In the genomic region with DNA sequence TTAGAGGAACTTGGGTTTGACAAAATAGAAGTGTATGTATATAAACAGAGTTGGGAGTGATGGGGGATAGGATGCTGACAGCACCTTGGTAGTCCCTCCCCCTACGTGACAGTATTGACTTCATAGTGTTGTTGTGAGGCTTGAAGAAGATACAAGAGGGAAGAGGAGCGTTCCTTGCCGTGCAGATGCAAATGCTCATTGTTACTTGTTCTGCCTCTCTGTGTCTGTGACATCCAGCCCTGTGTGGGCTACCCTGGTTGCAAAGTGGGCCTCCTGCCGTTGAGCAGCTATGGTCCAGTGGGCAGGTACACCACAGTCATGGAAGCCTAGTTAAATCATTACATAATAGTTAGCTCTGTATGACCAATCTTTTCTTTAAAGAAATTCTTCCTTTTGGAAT, we compare ENCODE assay signal across 10 cellular contexts. TPM values are rescaled to one million over a fixed set of nuclear protein-coding genes. Genes with fewer than 3 reads are reported as not detected.
DNase-seq lines count a peak whose midpoint lies in the region; ATAC-seq, FAIRE-seq and TF ChIP-seq lines count a peak whose summit lies in the region.
"Had no signal": no experiment of that assay in that cellular context is flagged by ENCODE, and none has a peak within 500 bp of the region (broad histone marks: within the 10 kb centered on the region; RNA-seq: fewer than 3 reads in every experiment).

No MANE protein-coding gene starts in this region.

- H3K79me2 ChIP-seq in GM12878 (ENCODE audit: control insufficient read depth, insufficient read depth, low read length): peaks cover 70% of the 10 kb centered on the region

- WGBS in GM12878 (ENCODE audit: insufficient coverage, insufficient replicate concordance, low lambda C conversion rate, missing lambda C conversion rate): 0% methylated on average over 4 of the region's 4 CpGs

- TF ChIP-seq POLR2A in GM12878 (IDR thresholded peaks at IDR 0.05; ENCODE audit: low read depth, low read length) (peak; percentile 65), GM18505 (IDR thresholded peaks at IDR 0.05; ENCODE audit: borderline replicate concordance, extremely low read depth, insufficient read depth, insufficient read length) (no peak)

- SMC1A ChIA-PET in GM12878 (lab: Charles Lee; ENCODE audit: uncharacterized antibody, unreplicated experiment): interaction anchor here (1.1 to 6.0 kb wide), 9 partner anchors 9 to 66 kb away, joined by 3 to 49 read pairs (median 5); no protein-coding TSS in a partner anchor

- H3K9ac ChIP-seq in GM12878 (ENCODE audit: control insufficient read depth, insufficient read depth, low read length): peak overlapping the region; percentile 59; the same call in 1 of the 2 replicates

- H3K4me3 ChIP-seq in GM12878: peak overlapping the region; percentile 23; the same call in 1 of the 2 replicates
- H3K4me3 ChIP-seq: K562 had no signal

- CTCF ChIA-PET in GM12878 (lab: Yijun Ruan, JAX): interaction anchor here (0.5 to 3.9 kb wide), 5 partner anchors 8 to 31 kb away, joined by 3 to 14 read pairs (median 5); no protein-coding TSS in a partner anchor

- TF ChIP-seq EP300 in GM12878 (IDR thresholded peaks at IDR 0.05; ENCODE audit: borderline replicate concordance in 1 of 2, control insufficient read depth in 1 of 2, low read depth in 2 of 2, low read length in 2 of 2): peak in 1 of 2 experiments; percentile 78; a peak in 2 of 4 replicates

- DNase-seq in GM12878 (ENCODE audit: low read depth, low spot score): peak; percentile 54
- DNase-seq in renal cortical epithelial cell (ENCODE audit: low read depth): peak; percentile 94
- no peak for DNase-seq in T-helper 9 cell
- no peak for DNase-seq in NK-92 treated with Interleukin-12 subunit alpha and Interleukin-12 subunit beta, amount 100 ng/mL, for 24 hours (lab: John Stamatoyannopoulos, UW)
- DNase-seq: stimulated activated naive CD4-positive, alpha-beta T cell had no signal

- no peaks in the 10 kb centered on the region for H3K27me3 ChIP-seq in GM12878 (replicated peaks in 1 of 2; ENCODE audit: control insufficient read depth in 2 of 2, insufficient read depth in 2 of 2, low read length in 1 of 2)

- H3K9me3 ChIP-seq in GM12878 (replicated peaks; ENCODE audit: control insufficient read depth, insufficient read depth, low read length): peaks cover 6% of the 10 kb centered on the region

- TF ChIP-seq CTCF in GM12878 (IDR thresholded peaks at IDR 0.05 in 2 of 3, conservative IDR thresholded peaks at IDR 0.05 in 1 of 3; ENCODE audit: control insufficient read depth in 2 of 3, extremely low read depth in 1 of 3, insufficient read depth in 1 of 3, low read depth in 3 of 3, low read length in 3 of 3): no peak

- peak; percentile 65 for FAIRE-seq in GM12878 (lab: Jason Lieb, UNC)
- FAIRE-seq: K562, TTC549 had no signal

- intact Hi-C loops in GM12878 (cut with micrococcal nuclease; ENCODE audit: unreplicated experiment): no loop called here

- H2AFZ ChIP-seq in GM12878 (ENCODE audit: control insufficient read depth, low read depth, low read length): no peak overlapping the region

- RAD21 ChIA-PET in GM12878 (lab: Charles Lee; ENCODE audit: unreplicated experiment): interaction anchor here (0.7 to 3.2 kb wide), 7 partner anchors 9 to 34 kb away, joined by 3 to 33 read pairs (median 7); no protein-coding TSS in a partner anchor

- H3K27ac ChIP-seq in GM12878 (ENCODE audit: control insufficient read depth, insufficient read depth): peak overlapping the region; percentile 92

- H3K4me1 ChIP-seq in GM12878 (ENCODE audit: control insufficient read depth, insufficient read depth, low read length): peaks cover 58% of the 10 kb centered on the region

- peak; percentile 58 for ATAC-seq in GM18502 (IDR thresholded peaks at IDR 0.05; ENCODE audit: poor library complexity, unreplicated experiment)
- peak; percentile 70 for ATAC-seq in HG02852 (IDR thresholded peaks at IDR 0.05; ENCODE audit: unreplicated experiment)
- ATAC-seq in GM12878: peak; percentile 80
- ATAC-seq in GM18505 (IDR thresholded peaks at IDR 0.05; ENCODE audit: unreplicated experiment): no peak
- ATAC-seq: K562 had no signal

- peak; percentile 23; the same call in 1 of the 2 replicates for TF ChIP-seq RAD21 in GM12878 (IDR thresholded peaks at IDR 0.05; ENCODE audit: insufficient read depth, low read depth, low read length)

- no peaks in the 10 kb centered on the region; the same call in 1 of the 2 replicates for H4K20me1 ChIP-seq in GM12878 (ENCODE audit: control insufficient read depth, insufficient read depth)

- H3K4me2 ChIP-seq in GM12878 (ENCODE audit: control insufficient read depth, insufficient read depth): peak overlapping the region; percentile 80

- peaks cover 0 to 4% of the 10 kb centered on the region in 2 experiments; a peak in 2 of 4 replicates for H3K36me3 ChIP-seq in GM12878 (ENCODE audit: control insufficient read depth in 2 of 2, insufficient read depth in 2 of 2, low read length in 1 of 2)

- in situ Hi-C loops in GM12878 (cut with MboI): no loop called here

- POLR2A ChIA-PET in GM12878 (lab: Charles Lee): interaction anchor here (0.7 to 3.4 kb wide), 8 partner anchors 9 to 36 kb away, joined by 3 to 24 read pairs (median 4); no protein-coding TSS in a partner anchor

- BruUV-seq in GM12878 (replicated peaks; lab: Mats Ljungman, UMichigan): no TSS peak

TF ChIP-seq in GM12878, 131 proteins besides CTCF, POLR2A, EP300 and RAD21 (continues in another document):
- TF ChIP-seq, protein P1, sequence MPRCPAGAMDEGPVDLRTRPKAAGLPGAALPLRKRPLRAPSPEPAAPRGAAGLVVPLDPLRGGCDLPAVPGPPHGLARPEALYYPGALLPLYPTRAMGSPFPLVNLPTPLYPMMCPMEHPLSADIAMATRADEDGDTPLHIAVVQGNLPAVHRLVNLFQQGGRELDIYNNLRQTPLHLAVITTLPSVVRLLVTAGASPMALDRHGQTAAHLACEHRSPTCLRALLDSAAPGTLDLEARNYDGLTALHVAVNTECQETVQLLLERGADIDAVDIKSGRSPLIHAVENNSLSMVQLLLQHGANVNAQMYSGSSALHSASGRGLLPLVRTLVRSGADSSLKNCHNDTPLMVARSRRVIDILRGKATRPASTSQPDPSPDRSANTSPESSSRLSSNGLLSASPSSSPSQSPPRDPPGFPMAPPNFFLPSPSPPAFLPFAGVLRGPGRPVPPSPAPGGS (IDR thresholded peaks at IDR 0.05; ENCODE audit: borderline replicate concordance, insufficient read depth, low read depth, low read length, poor library complexity, severe bottlenecking): peak; percentile 79
- TF ChIP-seq MTA2 (IDR thresholded peaks at IDR 0.05; ENCODE audit: low read depth) (peak; percentile 46; the same call in 1 of the 2 replicates), TCF3 (IDR thresholded peaks at IDR 0.05; ENCODE audit: borderline replicate concordance, insufficient read depth, low read depth, low read length) (peak; percentile 33; the same call in 1 of the 2 replicates), JUNB (IDR thresholded peaks at IDR 0.05) (peak; percentile 56), BHLHE40 (IDR thresholded peaks at IDR 0.05; ENCODE audit: borderline replicate concordance in 1 of 2, low read depth in 2 of 2, low read length in 1 of 2) (peak in 1 of 2 experiments; percentile 48; a peak in 1 of 4 replicates), BCL11A (IDR thresholded peaks at IDR 0.05; ENCODE audit: low read depth, low read length) (peak; percentile 73; the same call in 1 of the 2 replicates), CREM (IDR thresholded peaks at IDR 0.05; ENCODE audit: low read depth) (peak; percentile 91), IKZF2 (IDR thresholded peaks at IDR 0.05) (0 out of 4 replicates have a peak, but pooled peaks of 1 of the 2 experiments have one; percentile 41), EGR1 (IDR thresholded peaks at IDR 0.05; ENCODE audit: borderline replicate concordance in 1 of 2, low read depth in 2 of 2, low read length in 2 of 2) (peak in 1 of 2 experiments; percentile 51; a peak in 2 of 3 replicates), POLR2AphosphoS5 (IDR thresholded peaks at IDR 0.05; ENCODE audit: low read length) (peak; percentile 72), YY1 (IDR thresholded peaks at IDR 0.05; ENCODE audit: low read depth, low read length) (peak; percentile 53; the same call in 1 of the 2 replicates), PAX5 (IDR thresholded peaks at IDR 0.05; ENCODE audit: borderline replicate concordance, low read depth, low read length) (peak; percentile 92), HDGF (IDR thresholded peaks at IDR 0.05) (no peak), CHD1 (IDR thresholded peaks at IDR 0.05; ENCODE audit: low read depth, low read length) (no peak), ETV6 (conservative IDR thresholded peaks at IDR 0.05 in 1 of 2, IDR thresholded peaks at IDR 0.05 in 1 of 2; ENCODE audit: borderline replicate concordance in 1 of 2, low read depth in 1 of 2) (peak in 1 of 2 experiments; percentile 66; a peak in 1 of 4 replicates)
- TF ChIP-seq, protein P2, sequence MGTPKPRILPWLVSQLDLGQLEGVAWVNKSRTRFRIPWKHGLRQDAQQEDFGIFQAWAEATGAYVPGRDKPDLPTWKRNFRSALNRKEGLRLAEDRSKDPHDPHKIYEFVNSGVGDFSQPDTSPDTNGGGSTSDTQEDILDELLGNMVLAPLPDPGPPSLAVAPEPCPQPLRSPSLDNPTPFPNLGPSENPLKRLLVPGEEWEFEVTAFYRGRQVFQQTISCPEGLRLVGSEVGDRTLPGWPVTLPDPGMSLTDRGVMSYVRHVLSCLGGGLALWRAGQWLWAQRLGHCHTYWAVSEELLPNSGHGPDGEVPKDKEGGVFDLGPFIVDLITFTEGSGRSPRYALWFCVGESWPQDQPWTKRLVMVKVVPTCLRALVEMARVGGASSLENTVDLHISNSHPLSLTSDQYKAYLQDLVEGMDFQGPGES (IDR thresholded peaks at IDR 0.05): no peak

RNA-seq across cellular contexts. Expression of a gene that starts 45.0 kb away (rescaled TPM):
- 119 and 128 TPM in 2 replicates for total RNA-seq in GM12878 (2013; cell fraction: nucleolus; rRNA removed)
- 12.2 and 15.6 TPM in 2 replicates for total RNA-seq in GM12878 (2014; rRNA removed)
- total RNA-seq in GM12878 (2014; rRNA removed; fragmentation: Illumina TruSeq; extraction: Trizol): 11.7 and 13.3 TPM in 2 replicates
- total RNA-seq in GM12878 (2021): 39.9 and 40.0 TPM in 2 replicates
- 17.0 TPM for polyA plus RNA-seq in GM12878 (2011; ENCODE audit: low read depth)
- polyA plus RNA-seq in GM12878 (2011; rRNA removed): 15.0 and 28.2 TPM in 2 replicates
- polyA plus RNA-seq in GM12878 (2011; cell fraction: cytosol; rRNA removed): 21.5 and 22.5 TPM in 2 replicates
- polyA plus RNA-seq in GM12878 (2011; cell fraction: nucleus; rRNA removed): 85.6 and 92.9 TPM in 2 replicates
- 41.6 and 42.7 TPM in 2 replicates for polyA plus RNA-seq in GM12878 (2012)
- 31.9 and 43.2 TPM in 2 replicates for polyA plus RNA-seq in GM12878 (2014; fragmentation: Illumina TruSeq; extraction: Trizol)
- polyA plus RNA-seq in GM12878 (2014; fragmentation: Nextera tagmentation; extraction: Ambion mirVana): 1 to 10 TPM; 5.6 to 6.6 TPM
- 22.4 and 27.7 TPM in 2 replicates for polyA plus RNA-seq in GM12878 (2014; rRNA removed)
- 10 to 100 TPM in 1 of 2 experiments, 1 to 10 TPM in 1; 8.0 to 18.7 TPM for polyA plus RNA-seq in GM12878 (2016; fragmentation: Nextera tagmentation; extraction: Ambion mirVana)
- 23.3 and 26.4 TPM in 2 replicates for polyA minus RNA-seq in GM12878 (2011; rRNA and poly(A)+ RNA removed)
- polyA minus RNA-seq in GM12878 (2011; cell fraction: cytosol; rRNA and poly(A)+ RNA removed): 11.1 and 14.3 TPM in 2 replicates
- polyA minus RNA-seq in GM12878 (2011; cell fraction: nucleus; rRNA and poly(A)+ RNA removed): 17.3 and 26.6 TPM in 2 replicates
- 28.8 and 31.4 TPM in 2 replicates for total RNA-seq in renal cortical epithelial cell

Comparison
In these comparisons a context has a peak if more than half of its experiments do, and no peak if none do; other contexts are left out.
1. DNase-seq: peak in GM12878 (single experiment) and renal cortical epithelial cell (single experiment); none in T-helper 9 cell (single experiment) and NK-92 treated with Interleukin-12 subunit alpha and Interleukin-12 subunit beta, amount 100 ng/mL, for 24 hours (single experiment).